9 cellular contexts compared by ENCODE assay signal in genomic region chr11:72598901-72599300, GRCh38.
DNase-seq lines count a peak whose midpoint lies in the region; ATAC-seq and TF ChIP-seq lines count a peak whose summit lies in the region.
"Had no signal": no experiment of that assay in that cellular context is flagged by ENCODE, and none has a peak within 500 bp of the region (broad histone marks: within the 10 kb centered on the region; RNA-seq: fewer than 3 reads in every experiment).

No MANE protein-coding gene starts in this region.

- peaks cover 58% of the 10 kb centered on the region for H3K4me1 Mint-ChIP-seq in dendritic cell treated with granulocyte-macrophage colony-stimulating factor and Interleukin-4, amounts not matched to agents 40 ng/mL and 50 ng/mL, for 4 days (ENCODE audit: low read depth)
- H3K4me1 Mint-ChIP-seq in activated naive CD4-positive, alpha-beta T cell treated with anti-CD3 and anti-CD28 coated beads for 36 hours (ENCODE audit: low read depth): no peaks in the 10 kb centered on the region

- H3K4me1 ChIP-seq in lung (ENCODE audit: control insufficient read depth in 2 of 2, insufficient read depth in 2 of 2, low read length in 2 of 2): no peaks in the 10 kb centered on the region

- no peaks in the 10 kb centered on the region for H3K9me3 Mint-ChIP-seq in dendritic cell treated with granulocyte-macrophage colony-stimulating factor and Interleukin-4, amounts not matched to agents 40 ng/mL and 50 ng/mL, for 4 days
- H3K9me3 Mint-ChIP-seq in activated naive CD4-positive, alpha-beta T cell treated with anti-CD3 and anti-CD28 coated beads for 36 hours: no peaks in the 10 kb centered on the region
- H3K9me3 Mint-ChIP-seq: activated T-cell treated with anti-CD3 and anti-CD28 coated beads, Interleukin-2, amount 50 U/mL, for 24 hours had no signal

- H3K36me3 Mint-ChIP-seq in dendritic cell treated with granulocyte-macrophage colony-stimulating factor and Interleukin-4, amounts not matched to agents 40 ng/mL and 50 ng/mL, for 4 days (ENCODE audit: low read depth): no peaks in the 10 kb centered on the region
- no peaks in the 10 kb centered on the region for H3K36me3 Mint-ChIP-seq in activated naive CD4-positive, alpha-beta T cell treated with anti-CD3 and anti-CD28 coated beads for 36 hours (ENCODE audit: low read depth)

- WGBS in lung, 2 donors: 43 to 60% methylated on average over 11 of the region's 11 CpGs

- H3K4me3 ChIP-seq in AG04450 (ENCODE audit: low read depth, low read length) (no peak overlapping the region), lung (no peak overlapping the region)

- CTCF ChIA-PET in AG04450 (lab: Charles Lee): interaction anchor here (0.6 to 2.5 kb wide), 9 partner anchors 10 to 579 kb away, joined by 3 to 9 read pairs (median 4); no protein-coding TSS in a partner anchor
- CTCF ChIA-PET in activated naive CD4-positive, alpha-beta T cell treated with anti-CD3 and anti-CD28 coated beads for 36 hours (lab: Charles Lee): interaction anchor here (1.2 kb wide), 2 partner anchors 9 to 12 kb away, joined by 3 read pairs; no protein-coding TSS in a partner anchor

- peak; percentile 58 for ATAC-seq in lung (ENCODE audit: insufficient read depth, low FRiP score)
- ATAC-seq in HG02852 (IDR thresholded peaks at IDR 0.05; ENCODE audit: unreplicated experiment): no peak
- no peak for ATAC-seq in HG02623 (IDR thresholded peaks at IDR 0.05; ENCODE audit: unreplicated experiment)

- peak overlapping the region; percentile 40 for H3K27ac Mint-ChIP-seq in dendritic cell treated with granulocyte-macrophage colony-stimulating factor and Interleukin-4, amounts not matched to agents 40 ng/mL and 50 ng/mL, for 4 days
- no peak overlapping the region for H3K27ac Mint-ChIP-seq in activated naive CD4-positive, alpha-beta T cell treated with anti-CD3 and anti-CD28 coated beads for 36 hours
- H3K27ac Mint-ChIP-seq: activated T-cell treated with anti-CD3 and anti-CD28 coated beads, Interleukin-2, amount 50 U/mL, for 24 hours had no signal

- no peaks in the 10 kb centered on the region for H3K36me3 ChIP-seq in lung (ENCODE audit: control insufficient read depth in 2 of 2, insufficient read depth in 2 of 2, low read length in 2 of 2)

- POLR2A ChIA-PET in AG04450 (lab: Yijun Ruan, JAX): no interaction called here

- H3K27me3 ChIP-seq in AG04450 (ENCODE audit: control insufficient read depth, insufficient read depth, low read length) (peaks cover 53% of the 10 kb centered on the region), lung (ENCODE audit: control insufficient read depth, insufficient read depth) (no peaks in the 10 kb centered on the region)

- TF ChIP-seq CTCF in AG04450 (IDR thresholded peaks at IDR 0.05; ENCODE audit: low read depth, low read length): peak; percentile 50
- peak; percentile 27 for TF ChIP-seq CTCF in lung (IDR thresholded peaks at IDR 0.05; ENCODE audit: control extremely low read depth, extremely low read depth)

- H3K27ac ChIP-seq in AG04450 (ENCODE audit: low read depth, low read length) (no peak overlapping the region), lung (ENCODE audit: low read depth in 1 of 2, low read length in 1 of 2) (no peak overlapping the region)

- intact Hi-C loops in dendritic cell treated with granulocyte-macrophage colony-stimulating factor and Interleukin-4, amounts not matched to agents 40 ng/mL and 50 ng/mL, for 4 days (cut with micrococcal nuclease): no loop called here
- intact Hi-C loops in activated naive CD4-positive, alpha-beta T cell treated with anti-CD3 and anti-CD28 coated beads for 36 hours (cut with micrococcal nuclease): no loop called here

- no peaks in the 10 kb centered on the region; the same call in 1 of the 2 replicates for H3K9me3 ChIP-seq in AG04450 (ENCODE audit: control insufficient read depth, insufficient read depth, low read length)
- no peaks in the 10 kb centered on the region for H3K9me3 ChIP-seq in lung (ENCODE audit: control insufficient read depth in 2 of 2, insufficient read depth in 1 of 2, low read length in 1 of 2)

- DNase-seq in AG04450 (ENCODE audit: low read depth, low spot score) (no peak), HuH-7.5 (ENCODE audit: low spot score) (peak; percentile 54), lung (ENCODE audit: low spot score) (no peak), NCI-H1105 (lab: John Stamatoyannopoulos, UW) (no peak)
- DNase-seq in activated naive CD4-positive, alpha-beta T cell treated with anti-CD3 and anti-CD28 coated beads for 36 hours: no peak
- DNase-seq: activated T-cell treated with anti-CD3 and anti-CD28 coated beads, Interleukin-2, amount 50 U/mL, for 24 hours had no signal

- no peak overlapping the region for H3K4me3 Mint-ChIP-seq in dendritic cell treated with granulocyte-macrophage colony-stimulating factor and Interleukin-4, amounts not matched to agents 40 ng/mL and 50 ng/mL, for 4 days
- no peak overlapping the region for H3K4me3 Mint-ChIP-seq in activated naive CD4-positive, alpha-beta T cell treated with anti-CD3 and anti-CD28 coated beads for 36 hours
- H3K4me3 Mint-ChIP-seq: activated T-cell treated with anti-CD3 and anti-CD28 coated beads, Interleukin-2, amount 50 U/mL, for 24 hours had no signal

- peaks cover 85% of the 10 kb centered on the region for H3K27me3 Mint-ChIP-seq in dendritic cell treated with granulocyte-macrophage colony-stimulating factor and Interleukin-4, amounts not matched to agents 40 ng/mL and 50 ng/mL, for 4 days
- H3K27me3 Mint-ChIP-seq in activated naive CD4-positive, alpha-beta T cell treated with anti-CD3 and anti-CD28 coated beads for 36 hours (ENCODE audit: low read depth): peaks cover 3% of the 10 kb centered on the region
- H3K27me3 Mint-ChIP-seq: activated T-cell treated with anti-CD3 and anti-CD28 coated beads, Interleukin-2, amount 50 U/mL, for 24 hours had no signal
